1 cellular context compared by ENCODE assay signal in genomic region chr15:82737975-82738374, GRCh38.
TF ChIP-seq lines count a peak whose summit lies in the region.

No MANE protein-coding gene starts in this region.

TF ChIP-seq in K562, 482 proteins besides CTCF, POLR2A, EP300 and RAD21 (continued from another document and continues in another):
- no peak for TF ChIP-seq HBP1 (CRISPR knock-in tag; IDR thresholded peaks at IDR 0.05)
- TF ChIP-seq HNRNPK (IDR thresholded peaks at IDR 0.05; ENCODE audit: low read depth, low read length, poor library complexity, severe bottlenecking), result no peak
- peak; percentile 84 for TF ChIP-seq ZNF384 (IDR thresholded peaks at IDR 0.05; ENCODE audit: low read depth, low read length)
- no peak for TF ChIP-seq ZNF263 (CRISPR knock-in tag; IDR thresholded peaks at IDR 0.05; ENCODE audit: borderline replicate concordance)
- TF ChIP-seq C11orf30 (IDR thresholded peaks at IDR 0.05; ENCODE audit: low read depth), result peak; percentile 47; the same call in 1 of the 2 replicates
- TF ChIP-seq NCOA2 (IDR thresholded peaks at IDR 0.05; ENCODE audit: partially characterized antibody in 2 of 2), result no peak
- TF ChIP-seq U2AF1 (optimal IDR thresholded peaks at IDR 0.05; ENCODE audit: low read depth, low read length), result no peak
- no peak for TF ChIP-seq ZNF668 (CRISPR knock-in tag; IDR thresholded peaks at IDR 0.05)
- TF ChIP-seq ZEB2 (IDR thresholded peaks at IDR 0.05), result no peak
- TF ChIP-seq PHTF2 (CRISPR knock-in tag; IDR thresholded peaks at IDR 0.05), result no peak
- TF ChIP-seq SRSF9 (IDR thresholded peaks at IDR 0.05; ENCODE audit: borderline replicate concordance, low read depth, low read length), result no peak
- TF ChIP-seq LEF1 (IDR thresholded peaks at IDR 0.05), result no peak
- no peak for TF ChIP-seq CREBBP (IDR thresholded peaks at IDR 0.05; ENCODE audit: low read depth, low read length)
- no peak for TF ChIP-seq POLR3G (IDR thresholded peaks at IDR 0.05; ENCODE audit: extremely low read depth, insufficient read length, insufficient replicate concordance)
- no peak for TF ChIP-seq BCL6 (CRISPR knock-in tag; IDR thresholded peaks at IDR 0.05)
- TF ChIP-seq ZNF57 (CRISPR knock-in tag; IDR thresholded peaks at IDR 0.05), result no peak
- TF ChIP-seq ZNF140 (CRISPR knock-in tag; IDR thresholded peaks at IDR 0.05), result no peak
- TF ChIP-seq DMBX1 (CRISPR knock-in tag; IDR thresholded peaks at IDR 0.05; ENCODE audit: borderline replicate concordance), result no peak
- no peak for TF ChIP-seq ARID3B (CRISPR knock-in tag; IDR thresholded peaks at IDR 0.05; ENCODE audit: borderline replicate concordance)
- 0 out of 2 replicates have a peak, but pooled peaks have one; percentile 16 for TF ChIP-seq SMARCA4 (IDR thresholded peaks at IDR 0.05)
- no peak for TF ChIP-seq ZBTB2 (IDR thresholded peaks at IDR 0.05)
- TF ChIP-seq TEAD1 (CRISPR knock-in tag; IDR thresholded peaks at IDR 0.05), result no peak
- no peak for TF ChIP-seq FOXP4 (CRISPR knock-in tag; IDR thresholded peaks at IDR 0.05; ENCODE audit: borderline replicate concordance)
- TF ChIP-seq BCOR (IDR thresholded peaks at IDR 0.05), result no peak
- no peak for TF ChIP-seq ZFP91 (CRISPR knock-in tag; IDR thresholded peaks at IDR 0.05)
- no peak for TF ChIP-seq POLR2AphosphoS5 (IDR thresholded peaks at IDR 0.05; ENCODE audit: control insufficient read depth, insufficient read depth, low read depth, low read length)
- no peak for TF ChIP-seq NEUROD1 (IDR thresholded peaks at IDR 0.05; ENCODE audit: borderline replicate concordance, low read depth, low read length, partially characterized antibody)
- no peak for TF ChIP-seq HOXB6 (CRISPR knock-in tag; IDR thresholded peaks at IDR 0.05; ENCODE audit: borderline replicate concordance)
- no peak for TF ChIP-seq BDP1 (IDR thresholded peaks at IDR 0.05; ENCODE audit: insufficient read depth, insufficient read length)
- TF ChIP-seq SNRNP70 (optimal IDR thresholded peaks at IDR 0.05; ENCODE audit: low read depth, low read length), result no peak
- TF ChIP-seq NCOA4 (IDR thresholded peaks at IDR 0.05; ENCODE audit: partially characterized antibody), result no peak
- no peak for TF ChIP-seq MED1 (CRISPR knock-in tag; IDR thresholded peaks at IDR 0.05; ENCODE audit: borderline replicate concordance)
- TF ChIP-seq KLF16 (IDR thresholded peaks at IDR 0.05), result no peak
- TF ChIP-seq TAF9B (IDR thresholded peaks at IDR 0.05; ENCODE audit: partially characterized antibody), result no peak
- 0 out of 2 replicates have a peak, but pooled peaks have one; percentile 55 for TF ChIP-seq FOXJ3 (CRISPR knock-in tag; IDR thresholded peaks at IDR 0.05)
- TF ChIP-seq SMARCE1 (IDR thresholded peaks at IDR 0.05), result no peak
- TF ChIP-seq SAP30 (IDR thresholded peaks at IDR 0.05; ENCODE audit: borderline replicate concordance, insufficient read depth, low read depth, low read length, poor library complexity, severe bottlenecking), result no peak
- TF ChIP-seq E2F1 (CRISPR knock-in tag; IDR thresholded peaks at IDR 0.05), result no peak
- no peak for TF ChIP-seq ZNF696 (CRISPR knock-in tag; conservative IDR thresholded peaks at IDR 0.05)
- TF ChIP-seq E2F4 (CRISPR knock-in tag; IDR thresholded peaks at IDR 0.05; ENCODE audit: low read depth), result no peak
- no peak for TF ChIP-seq CEBPB (tag; IDR thresholded peaks at IDR 0.05)
- no peak for TF ChIP-seq ZC3H4 (CRISPR knock-in tag; IDR thresholded peaks at IDR 0.05; ENCODE audit: borderline replicate concordance)
- TF ChIP-seq DNMT1 (IDR thresholded peaks at IDR 0.05), result no peak
- TF ChIP-seq ZNF395 (CRISPR knock-in tag; IDR thresholded peaks at IDR 0.05), result no peak
- no peak for TF ChIP-seq USF1 (CRISPR knock-in tag; IDR thresholded peaks at IDR 0.05)
- TF ChIP-seq MAFF (IDR thresholded peaks at IDR 0.05; ENCODE audit: low read length), result peak; percentile 4; the same call in 1 of the 2 replicates
- peak; percentile 64 for TF ChIP-seq NFE2 (IDR thresholded peaks at IDR 0.05; ENCODE audit: low read depth)
- no peak for TF ChIP-seq CREB1 (IDR thresholded peaks at IDR 0.05)
- no peak for TF ChIP-seq CREB1 (CRISPR knock-in tag; IDR thresholded peaks at IDR 0.05)
- no peak for TF ChIP-seq ZNF311 (CRISPR knock-in tag; IDR thresholded peaks at IDR 0.05)
- no peak for TF ChIP-seq ZBTB8A (IDR thresholded peaks at IDR 0.05; ENCODE audit: partially characterized antibody)
- TF ChIP-seq ZNF134 (CRISPR knock-in tag; conservative IDR thresholded peaks at IDR 0.05), result no peak
- TF ChIP-seq MEIS2 (IDR thresholded peaks at IDR 0.05; ENCODE audit: partially characterized antibody), result no peak
- no peak for TF ChIP-seq KLF6 (CRISPR knock-in tag; IDR thresholded peaks at IDR 0.05; ENCODE audit: borderline replicate concordance)
- no peak for TF ChIP-seq FOXO4 (CRISPR knock-in tag; IDR thresholded peaks at IDR 0.05)
- no peak for TF ChIP-seq SUPT5H (IDR thresholded peaks at IDR 0.05)
- no peak for TF ChIP-seq ZNF253 (CRISPR knock-in tag; conservative IDR thresholded peaks at IDR 0.05)
- no peak for TF ChIP-seq NFRKB (IDR thresholded peaks at IDR 0.05; ENCODE audit: low read depth)
- no peak for TF ChIP-seq EHMT2 (IDR thresholded peaks at IDR 0.05)
- TF ChIP-seq MCM7 (IDR thresholded peaks at IDR 0.05), result no peak
- no peak for TF ChIP-seq NFXL1 (CRISPR knock-in tag; IDR thresholded peaks at IDR 0.05)
- no peak for TF ChIP-seq LCOR (CRISPR knock-in tag; IDR thresholded peaks at IDR 0.05)
- no peak for TF ChIP-seq ATF1 (CRISPR knock-in tag; IDR thresholded peaks at IDR 0.05)
- TF ChIP-seq ATF1 (tag; IDR thresholded peaks at IDR 0.05), result no peak
